8 cellular contexts compared by ENCODE assay signal in the genomic region with DNA sequence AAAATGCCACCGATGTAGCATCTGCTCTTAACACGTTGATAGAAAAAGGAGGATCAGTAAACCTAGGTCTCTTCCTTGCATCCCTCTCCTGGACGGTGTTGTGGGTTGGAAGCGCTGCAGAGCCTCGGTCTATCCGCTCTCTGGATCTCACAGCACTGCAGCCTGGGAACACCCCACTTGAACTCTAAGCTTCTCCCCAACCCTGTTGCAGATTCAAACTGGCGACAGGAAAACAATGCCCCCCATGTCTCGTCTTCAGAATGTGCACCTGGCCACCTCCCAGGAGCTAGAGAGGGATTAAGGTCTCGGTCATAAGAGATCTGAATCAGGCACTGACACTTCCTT. TPM values are rescaled to one million over a fixed set of nuclear protein-coding genes. Genes with fewer than 3 reads are reported as not detected.
A peak's percentile ranks its signal among the peaks of the same experiment; 100 is the strongest.
DNase-seq lines count a peak whose midpoint lies in the region; ATAC-seq and TF ChIP-seq lines count a peak whose summit lies in the region.

No MANE protein-coding gene starts in this region.

- peak overlapping the region; percentile 98 for H3K4me2 ChIP-seq in mesendoderm (ENCODE audit: low read length)

- ATAC-seq in HG03025 (IDR thresholded peaks at IDR 0.05; ENCODE audit: low FRiP score, unreplicated experiment): no peak

- TF ChIP-seq CTCF in cardiac muscle cell (IDR thresholded peaks at IDR 0.05; ENCODE audit: low read depth, low read length): no peak
- TF ChIP-seq CTCF in MCF 10A (IDR thresholded peaks at IDR 0.05; ENCODE audit: unreplicated experiment): no peak
- TF ChIP-seq CTCF in type B pancreatic cell (conservative IDR thresholded peaks at IDR 0.05): no peak

- H2BK15ac ChIP-seq in mesendoderm (replicated peaks; ENCODE audit: low read depth): no peak overlapping the region

- H3K9me3 Mint-ChIP-seq in MCF 10A (ENCODE audit: unreplicated experiment): peaks cover 8% of the 10 kb centered on the region
- peaks cover 23% of the 10 kb centered on the region for H3K9me3 Mint-ChIP-seq in type B pancreatic cell

- H3K4me1 Mint-ChIP-seq in MCF 10A (ENCODE audit: insufficient read depth, unreplicated experiment) (peaks cover 8% of the 10 kb centered on the region), type B pancreatic cell (ENCODE audit: unreplicated experiment) (peaks cover 19% of the 10 kb centered on the region)

- H2BK5ac ChIP-seq in mesendoderm (ENCODE audit: low read length): peak overlapping the region; percentile 59

- H3K36me3 ChIP-seq in cardiac muscle cell: no peaks in the 10 kb centered on the region
- no peaks in the 10 kb centered on the region for H3K36me3 ChIP-seq in mesendoderm (ENCODE audit: control insufficient read depth, insufficient read depth, low read length)

- H3K36me3 Mint-ChIP-seq in MCF 10A (ENCODE audit: insufficient read depth, unreplicated experiment) (no peaks in the 10 kb centered on the region), type B pancreatic cell (peaks cover 4% of the 10 kb centered on the region)

- H3K27ac Mint-ChIP-seq in MCF 10A (ENCODE audit: low read depth, unreplicated experiment) (peak overlapping the region; percentile 96), type B pancreatic cell (peak overlapping the region; percentile 93)

- H3K4ac ChIP-seq in mesendoderm (ENCODE audit: low read depth, low read length): peak overlapping the region; percentile 83

- H3K56ac ChIP-seq in mesendoderm (ENCODE audit: low read length): peak overlapping the region; percentile 93

- H3K9ac ChIP-seq in mesendoderm (ENCODE audit: low read length): peak overlapping the region; percentile 89

- H4K5ac ChIP-seq in mesendoderm (ENCODE audit: low read length): no peak overlapping the region

- H2AK5ac ChIP-seq in mesendoderm (ENCODE audit: low read length): peak overlapping the region; percentile 68

- peaks cover 3% of the 10 kb centered on the region for H3K79me1 ChIP-seq in mesendoderm (ENCODE audit: low read length)

- H3K4me3 ChIP-seq in cardiac muscle cell: peak overlapping the region; percentile 57
- H3K4me3 ChIP-seq in mesendoderm (ENCODE audit: low read length): peak overlapping the region; percentile 93

- no CpG with 5 or more reads among the region's 9 CpGs for WGBS in mesendoderm (ENCODE audit: extremely low coverage, insufficient coverage, low lambda C conversion rate)

- H3K27me3 ChIP-seq in cardiac muscle cell (no peaks in the 10 kb centered on the region), mesendoderm (ENCODE audit: insufficient read depth, low read length, poor library complexity) (no peaks in the 10 kb centered on the region)

- no peak overlapping the region for H3K23ac ChIP-seq in mesendoderm (ENCODE audit: low read length)

- DNase-seq in cardiac muscle cell (ENCODE audit: low read depth in 1 of 2, low spot score in 1 of 2): peak in 1 of 2 donors; percentile 36
- DNase-seq in cardiac septum (ENCODE audit: low spot score): no peak
- peak; percentile 7 for DNase-seq in NCI-H524 treated with DMSO at 0.1 percent for 48 hours (lab: John Stamatoyannopoulos, UW)
- peak; percentile 21 for DNase-seq in MCF 10A (ENCODE audit: unreplicated experiment)
- DNase-seq in mesendoderm: peak; percentile 61
- no peak for DNase-seq in type B pancreatic cell (ENCODE audit: extremely low spot score, unreplicated experiment)
- DNase-seq in NCI-H187 treated with DMSO at 0.1 percent for 48 hours (lab: John Stamatoyannopoulos, UW): no peak

- TSS peak; percentile 41 for BruUV-seq in MCF 10A (replicated peaks; lab: Mats Ljungman, UMichigan)

- POLR2A ChIA-PET in MCF 10A (lab: Yijun Ruan, JAX): interaction anchor here (0.6 to 2.9 kb wide), 10 partner anchors 8 to 1158 kb away, joined by 3 to 15 read pairs (median 4); a partner anchor contains a TSS

- H4K8ac ChIP-seq in mesendoderm (ENCODE audit: low read depth, low read length): no peak overlapping the region

- H3K27me3 Mint-ChIP-seq in MCF 10A (ENCODE audit: insufficient read depth, unreplicated experiment): no peaks in the 10 kb centered on the region
- H3K27me3 Mint-ChIP-seq in type B pancreatic cell: peaks cover 10% of the 10 kb centered on the region

- no peaks in the 10 kb centered on the region for H3K79me2 ChIP-seq in mesendoderm (ENCODE audit: control insufficient read depth, insufficient read depth, low read length)

- no peak overlapping the region for H2BK120ac ChIP-seq in mesendoderm (ENCODE audit: low read depth, low read length)

- H3K27ac ChIP-seq in cardiac muscle cell (peak overlapping the region; percentile 68), mesendoderm (ENCODE audit: low read depth, low read length) (no peak overlapping the region)

- intact Hi-C loops in cardiac septum (cut with DNase I): loop anchor here (10.0 kb wide), 1 partner anchor 156 kb away; a partner anchor contains a TSS
- intact Hi-C loops in MCF 10A (cut with micrococcal nuclease): loop anchor here (5.0 kb wide), 1 partner anchor 49 kb away; a partner anchor contains a TSS

- H3K4me3 Mint-ChIP-seq in MCF 10A (ENCODE audit: unreplicated experiment): peak overlapping the region; percentile 98
- peak overlapping the region; percentile 99 for H3K4me3 Mint-ChIP-seq in type B pancreatic cell

- H3K4me1 ChIP-seq in cardiac muscle cell (ENCODE audit: low read depth) (peaks cover 4% of the 10 kb centered on the region), mesendoderm (ENCODE audit: control insufficient read depth, low read depth, low read length) (peaks cover 3% of the 10 kb centered on the region)

- CTCF ChIA-PET in MCF 10A (lab: Yijun Ruan, JAX): interaction anchor here (0.7 to 4.6 kb wide), 14 partner anchors 9 to 316 kb away, joined by 3 to 37 read pairs (median 6); a partner anchor contains a TSS

- no peaks in the 10 kb centered on the region for H3K9me3 ChIP-seq in cardiac muscle cell (ENCODE audit: low read depth)

- peak overlapping the region; percentile 70 for H3K18ac ChIP-seq in mesendoderm (ENCODE audit: low read length)

RNA-seq across cellular contexts. Expression of a gene that starts 0.5 kb away (rescaled TPM):
- total RNA-seq in cardiac muscle cell: 21.3 and 23.4 TPM in 2 replicates
- polyA plus RNA-seq in cardiac muscle cell: 26.8 and 33.8 TPM in 2 replicates
- total RNA-seq in cardiac septum: 8.7 TPM
- total RNA-seq in MCF 10A (2022): 21.1 and 31.3 TPM in 2 replicates
- 9.3 TPM for polyA plus RNA-seq in mesendoderm (2013, experiment 1 of 2)
- 9.7 TPM for polyA plus RNA-seq in mesendoderm (2013, experiment 2 of 2)
- total RNA-seq in type B pancreatic cell (ENCODE audit: low replicate concordance): 17.2 and 33.2 TPM in 2 replicates

RNA-seq across cellular contexts. Expression of a gene that starts 47.9 kb away (rescaled TPM):
- total RNA-seq in cardiac muscle cell (0.04 and 1.0 TPM in 2 replicates), cardiac septum (1.2 TPM), MCF 10A (2022) (5.2 and 7.8 TPM in 2 replicates), type B pancreatic cell (ENCODE audit: low replicate concordance) (1.3 TPM in 2 replicates)
- 0.22 and 0.98 TPM in 2 replicates for polyA plus RNA-seq in cardiac muscle cell
- polyA plus RNA-seq in mesendoderm (2013, experiment 1 of 2): 0.14 TPM
- polyA plus RNA-seq in mesendoderm (2013, experiment 2 of 2): 0.21 TPM

RNA-seq across cellular contexts. Expression of a gene that starts 53.6 kb away (rescaled TPM):
- 3.6 and 6.1 TPM in 2 replicates for total RNA-seq in cardiac muscle cell
- polyA plus RNA-seq in cardiac muscle cell: 2.1 and 5.8 TPM in 2 replicates
- 7.1 TPM for total RNA-seq in cardiac septum
- not detected in 2 replicates for total RNA-seq in MCF 10A (2022)
- polyA plus RNA-seq in mesendoderm (2013, experiment 1 of 2): 0.46 TPM
- 0.59 TPM for polyA plus RNA-seq in mesendoderm (2013, experiment 2 of 2)
- 0.95 and 15.3 TPM in 2 replicates for total RNA-seq in type B pancreatic cell (ENCODE audit: low replicate concordance)

Comparison
In these comparisons a context has a peak if more than half of its experiments do, and no peak if none do; other contexts are left out.
1. DNase-seq: peak in NCI-H524 treated with DMSO at 0.1 percent for 48 hours (single experiment), MCF 10A (single experiment) and mesendoderm (single experiment); none in cardiac septum (single experiment), type B pancreatic cell (single experiment) and NCI-H187 treated with DMSO at 0.1 percent for 48 hours (single experiment).